ENCODE assay signal across 8 cellular contexts in genomic region chr1:113874017-113874879, GRCh38. TPM values are rescaled to one million over a fixed set of nuclear protein-coding genes. Genes with fewer than 3 reads are reported as not detected.
DNase-seq lines count a peak whose midpoint lies in the region; ATAC-seq, FAIRE-seq and TF ChIP-seq lines count a peak whose summit lies in the region.

No MANE protein-coding gene starts in this region.

- H3K4me3 ChIP-seq in BLaER1 treated with 17β-estradiol and CSF1 and Interleukin-3, amounts not matched to agents 10 nM and 100 nM = peak overlapping the region in 6 of 10 experiments; percentile 3 to 52 (median 22); a peak in 6 of 20 replicates
- H3K4me3 ChIP-seq in K562 = no peak overlapping the region

- peak; percentile 76 for DNase-seq in NCI-H226
- peak; percentile 31 to 70 (median 52) for DNase-seq in K562 (ENCODE audit: extremely low read depth in 1 of 4, low spot score in 3 of 4)
- DNase-seq in NCI-H2196 treated with DMSO at 0.1 percent for 48 hours (lab: John Stamatoyannopoulos, UW; ENCODE audit: unreplicated experiment) = no peak
- DNase-seq in OCI-M2 (lab: John Stamatoyannopoulos, UW; ENCODE audit: unreplicated experiment) = no peak
- DNase-seq in posterior vena cava (ENCODE audit: low spot score) = no peak

- peak overlapping the region; percentile 45 to 83 (median 76); a peak in 21 of 22 replicates for H3K27ac ChIP-seq in BLaER1 treated with 17β-estradiol and CSF1 and Interleukin-3, amounts not matched to agents 10 nM and 100 nM
- H3K27ac ChIP-seq in K562 (ENCODE audit: extremely low read depth, low read depth, low read length) = peak overlapping the region; percentile 15; the same call in 1 of the 3 replicates

- H3K4me2 ChIP-seq in BLaER1 treated with 17β-estradiol and CSF1 and Interleukin-3, amounts not matched to agents 10 nM and 100 nM = peak overlapping the region; percentile 58 to 89 (median 69)
- H3K4me2 ChIP-seq in K562 (ENCODE audit: insufficient read depth, low read length) = no peak overlapping the region

- peak overlapping the region in 10 of 11 experiments; percentile 18 to 69 (median 56); a peak in 18 of 22 replicates for H3K9ac ChIP-seq in BLaER1 treated with 17β-estradiol and CSF1 and Interleukin-3, amounts not matched to agents 10 nM and 100 nM
- H3K9ac ChIP-seq in K562 (ENCODE audit: insufficient read depth in 1 of 2, low read depth in 2 of 2, low read length in 2 of 2) = no peak overlapping the region

- H3K79me2 ChIP-seq in K562 (ENCODE audit: control insufficient read depth, insufficient read depth, low read length) = no peaks in the 10 kb centered on the region

- H3K27me3 Mint-ChIP-seq in stimulated activated memory B cell treated with anti-CD40 and anti-IgM and Interleukin-4, amounts not matched to agents 10 μg/mL and 1 μg/mL and 100 μg/mL, for 72 hours = no peaks in the 10 kb centered on the region

- intact Hi-C loops in K562 (cut with micrococcal nuclease) = loop anchor here (1.0 kb wide), 1 partner anchor 31 kb away; the partner anchor contains the start of gene DCLRE1B
- intact Hi-C loops in posterior vena cava (cut with DNase I) = no loop called here

- TF ChIP-seq CTCF in K562 (IDR thresholded peaks at IDR 0.05 in 2 of 3, conservative IDR thresholded peaks at IDR 0.05 in 1 of 3; ENCODE audit: insufficient read depth in 2 of 3, low read depth in 1 of 3, low read length in 3 of 3) = peak; percentile 61 to 69 (median 68)

- no peaks in the 10 kb centered on the region for H3K36me3 Mint-ChIP-seq in stimulated activated memory B cell treated with anti-CD40 and anti-IgM and Interleukin-4, amounts not matched to agents 10 μg/mL and 1 μg/mL and 100 μg/mL, for 72 hours

- H3K4me1 Mint-ChIP-seq in stimulated activated memory B cell treated with anti-CD40 and anti-IgM and Interleukin-4, amounts not matched to agents 10 μg/mL and 1 μg/mL and 100 μg/mL, for 72 hours = peaks cover 36% of the 10 kb centered on the region

- peak; percentile 37 to 38; a peak in 1 of 4 replicates for TF ChIP-seq RAD21 in K562 (CRISPR knock-in tag; conservative IDR thresholded peaks at IDR 0.05 in 1 of 2, IDR thresholded peaks at IDR 0.05 in 1 of 2)

- H3K4me1 ChIP-seq in BLaER1 treated with 17β-estradiol and CSF1 and Interleukin-3, amounts not matched to agents 10 nM and 100 nM = peaks cover 53 to 79% (median 69%) of the 10 kb centered on the region in 10 experiments
- H3K4me1 ChIP-seq in K562 (replicated peaks in 1 of 2; ENCODE audit: control insufficient read depth in 2 of 2, insufficient read depth in 2 of 2, low read length in 2 of 2) = peaks cover 0 to 32% of the 10 kb centered on the region in 2 experiments; a peak in 4 of 5 replicates

- no peak for TF ChIP-seq POLR2A in K562 (conservative IDR thresholded peaks at IDR 0.05)

- no peaks in the 10 kb centered on the region for H4K20me1 ChIP-seq in BLaER1 treated with 17β-estradiol and CSF1 and Interleukin-3, amounts not matched to agents 10 nM and 100 nM
- H4K20me1 ChIP-seq in K562 (replicated peaks; ENCODE audit: control insufficient read depth, insufficient read depth, low read length) = no peaks in the 10 kb centered on the region

- 9% methylated on average over 1 of the region's 1 CpG for WGBS in K562 (ENCODE audit: insufficient coverage, low coverage, missing lambda C conversion rate)

- H3K36me3 ChIP-seq in BLaER1 treated with 17β-estradiol and CSF1 and Interleukin-3, amounts not matched to agents 10 nM and 100 nM = no peaks in the 10 kb centered on the region
- H3K36me3 ChIP-seq in K562 (ENCODE audit: control insufficient read depth, insufficient read depth, low read length) = no peaks in the 10 kb centered on the region

- H3K9me1 ChIP-seq in K562 (ENCODE audit: control insufficient read depth, insufficient read depth, low read length) = no peaks in the 10 kb centered on the region

- POLR2A ChIA-PET in K562 (lab: Yijun Ruan, JAX) = interaction anchor here (1.0 to 1.2 kb wide), 2 partner anchors 14 to 19 kb away, joined by 3 to 4 read pairs; no protein-coding TSS in a partner anchor

- BruUV-seq in K562 (replicated peaks; lab: Mats Ljungman, UMichigan) = no TSS peak

- peak; percentile 77 for FAIRE-seq in K562 (lab: Jason Lieb, UNC)

- H2AFZ ChIP-seq in K562 (ENCODE audit: low read depth, low read length) = peak overlapping the region; percentile 70

- peak; percentile 34; the same call in 1 of the 2 replicates for TF ChIP-seq EP300 in K562 (IDR thresholded peaks at IDR 0.05; ENCODE audit: low read length)

- peak overlapping the region; percentile 50 for H3K27ac Mint-ChIP-seq in stimulated activated memory B cell treated with anti-CD40 and anti-IgM and Interleukin-4, amounts not matched to agents 10 μg/mL and 1 μg/mL and 100 μg/mL, for 72 hours

- H3K9me3 Mint-ChIP-seq in stimulated activated memory B cell treated with anti-CD40 and anti-IgM and Interleukin-4, amounts not matched to agents 10 μg/mL and 1 μg/mL and 100 μg/mL, for 72 hours = no peaks in the 10 kb centered on the region

- in situ Hi-C loops in K562 (cut with MboI) = no loop called here

- CTCF ChIA-PET in K562 (lab: Yijun Ruan, JAX; ENCODE audit: low intra/inter-chr PET ratio) = interaction anchor here (0.6 kb wide), 1 partner anchor 1073 kb away, joined by 3 read pairs; no protein-coding TSS in a partner anchor

- H3K4me3 Mint-ChIP-seq in stimulated activated memory B cell treated with anti-CD40 and anti-IgM and Interleukin-4, amounts not matched to agents 10 μg/mL and 1 μg/mL and 100 μg/mL, for 72 hours = no peak overlapping the region

- peak; percentile 47 for ATAC-seq in GM19351 (IDR thresholded peaks at IDR 0.05; ENCODE audit: unreplicated experiment)
- peak; percentile 88 for ATAC-seq in K562
- peak; percentile 69 for ATAC-seq in stimulated activated memory B cell treated with anti-CD40 and anti-IgM and Interleukin-4, amounts not matched to agents 10 μg/mL and 1 μg/mL and 100 μg/mL, for 72 hours

- 0 out of 22 replicates have a peak, but pooled peaks cover 0 to under 1% (median 0%) of the 10 kb centered on the region in 11 experiments for H3K9me3 ChIP-seq in BLaER1 treated with 17β-estradiol and CSF1 and Interleukin-3, amounts not matched to agents 10 nM and 100 nM (replicated peaks in 1 of 11)
- no peaks in the 10 kb centered on the region for H3K9me3 ChIP-seq in K562 (replicated peaks; ENCODE audit: control insufficient read depth, insufficient read depth, low read depth, low read length)

- H3K27me3 ChIP-seq in BLaER1 treated with 17β-estradiol and CSF1 and Interleukin-3, amounts not matched to agents 10 nM and 100 nM = no peaks in the 10 kb centered on the region
- no peaks in the 10 kb centered on the region for H3K27me3 ChIP-seq in K562 (ENCODE audit: control insufficient read depth in 2 of 2, insufficient read depth in 2 of 2, low read length in 2 of 2)

RNA-seq across cellular contexts. Expression of gene PTPN22, which starts 2.7 kb away (rescaled TPM):
- total RNA-seq in K562 (2011; cell fraction: chromatin; rRNA removed; ENCODE audit: low replicate concordance) = 0.53 and 0.81 TPM in 2 replicates
- total RNA-seq in K562 (2011; cell fraction: nucleolus; rRNA removed) = 0.17 and 0.79 TPM in 2 replicates
- 0.46 and 1.9 TPM in 2 replicates for total RNA-seq in K562 (2011; cell fraction: nucleoplasm; rRNA removed)
- total RNA-seq in K562 (2014; rRNA removed) (0.82 and 1.3 TPM in 2 replicates), K562 (2014; rRNA removed; fragmentation: Illumina TruSeq; extraction: Trizol) (1.9 and 2.0 TPM in 2 replicates), K562 (2015; rRNA removed; fragmentation: Illumina TruSeq; extraction: Trizol) (4.6 and 5.3 TPM in 2 replicates), K562 (2021) (1.0 and 1.3 TPM in 2 replicates), posterior vena cava (1 to 10 TPM; 3.9 to 4.6 TPM)
- polyA plus RNA-seq in K562 (2011; rRNA removed) (0.45 and 0.76 TPM in 2 replicates), K562 (2014; fragmentation: Illumina TruSeq; extraction: Trizol) (1.9 and 2.3 TPM in 2 replicates), K562 (2014; fragmentation: Nextera tagmentation; extraction: Ambion mirVana) (1 to 10 TPM; 1.1 to 1.6 TPM), K562 (2014; rRNA removed) (0.95 and 1.4 TPM in 2 replicates)
- 0.09 and 0.47 TPM in 2 replicates for polyA plus RNA-seq in K562 (2011; cell fraction: cytosol; rRNA removed)
- polyA plus RNA-seq in K562 (2011; cell fraction: nucleus; rRNA removed) = 0.77 and 0.98 TPM in 2 replicates
- polyA plus RNA-seq in K562 (2012) = 2.5 and 7.6 TPM in 2 replicates
- 0.46 and 2.4 TPM in 2 replicates for polyA minus RNA-seq in K562 (2011; rRNA and poly(A)+ RNA removed)
- 0.64 TPM in 1 of 2 replicates, not detected in the other for polyA minus RNA-seq in K562 (2011; cell fraction: cytosol; rRNA and poly(A)+ RNA removed)
- polyA minus RNA-seq in K562 (2011; cell fraction: nucleus; rRNA and poly(A)+ RNA removed) = 0.81 and 2.4 TPM in 2 replicates

RNA-seq across cellular contexts. Expression of gene BCL2L15, which starts 13.1 kb away (rescaled TPM):
- 1.4 and 2.8 TPM in 2 replicates for total RNA-seq in K562 (2011; cell fraction: chromatin; rRNA removed; ENCODE audit: low replicate concordance)
- total RNA-seq in K562 (2011; cell fraction: nucleolus; rRNA removed) = 0.53 and 0.67 TPM in 2 replicates
- total RNA-seq in K562 (2011; cell fraction: nucleoplasm; rRNA removed) = 0.95 and 2.5 TPM in 2 replicates
- total RNA-seq in K562 (2014; rRNA removed) (0.09 and 0.12 TPM in 2 replicates), K562 (2014; rRNA removed; fragmentation: Illumina TruSeq; extraction: Trizol) (0.32 and 0.33 TPM in 2 replicates), K562 (2015; rRNA removed; fragmentation: Illumina TruSeq; extraction: Trizol) (0.19 and 0.36 TPM in 2 replicates), K562 (2021) (0.09 and 0.72 TPM in 2 replicates), posterior vena cava (under 1 TPM; 0.32 to 0.57 TPM)
- polyA plus RNA-seq in K562 (2011; rRNA removed) (0.25 and 0.74 TPM in 2 replicates), K562 (2014; fragmentation: Illumina TruSeq; extraction: Trizol) (0.06 and 0.26 TPM in 2 replicates), K562 (2014; fragmentation: Nextera tagmentation; extraction: Ambion mirVana) (under 1 TPM in 1 of 2 experiments, not detected in 1; 0.42 TPM), K562 (2014; rRNA removed) (0.32 and 0.78 TPM in 2 replicates)
- polyA plus RNA-seq in K562 (2011; cell fraction: cytosol; rRNA removed) = 0.10 and 0.15 TPM in 2 replicates
- polyA plus RNA-seq in K562 (2011; cell fraction: nucleus; rRNA removed) = 0.85 and 1.2 TPM in 2 replicates
- 0.20 and 0.43 TPM in 2 replicates for polyA plus RNA-seq in K562 (2012)
- 0.48 and 1.2 TPM in 2 replicates for polyA minus RNA-seq in K562 (2011; rRNA and poly(A)+ RNA removed)
- polyA minus RNA-seq in K562 (2011; cell fraction: cytosol; rRNA and poly(A)+ RNA removed) = not detected in 2 replicates
- 0.33 and 0.40 TPM in 2 replicates for polyA minus RNA-seq in K562 (2011; cell fraction: nucleus; rRNA and poly(A)+ RNA removed)

RNA-seq across cellular contexts. Expression of gene AP4B1, which starts 30.4 kb away (rescaled TPM):
- total RNA-seq in K562 (2011; cell fraction: chromatin; rRNA removed; ENCODE audit: low replicate concordance) = 103 and 194 TPM in 2 replicates
- 47.9 and 67.8 TPM in 2 replicates for total RNA-seq in K562 (2011; cell fraction: nucleolus; rRNA removed)
- 93.6 and 108 TPM in 2 replicates for total RNA-seq in K562 (2011; cell fraction: nucleoplasm; rRNA removed)
- 15.8 and 20.2 TPM in 2 replicates for total RNA-seq in K562 (2014; rRNA removed)
- total RNA-seq in K562 (2014; rRNA removed; fragmentation: Illumina TruSeq; extraction: Trizol) = 24.6 and 30.4 TPM in 2 replicates
- 21.2 and 21.7 TPM in 2 replicates for total RNA-seq in K562 (2015; rRNA removed; fragmentation: Illumina TruSeq; extraction: Trizol)
- 22.2 and 23.8 TPM in 2 replicates for total RNA-seq in K562 (2021)
- polyA plus RNA-seq in K562 (2011; rRNA removed) = 36.5 and 37.3 TPM in 2 replicates
- polyA plus RNA-seq in K562 (2011; cell fraction: cytosol; rRNA removed) = 11.8 and 29.3 TPM in 2 replicates
- 66.6 and 88.6 TPM in 2 replicates for polyA plus RNA-seq in K562 (2011; cell fraction: nucleus; rRNA removed)
- polyA plus RNA-seq in K562 (2012) = 19.7 and 20.1 TPM in 2 replicates
- polyA plus RNA-seq in K562 (2014; fragmentation: Illumina TruSeq; extraction: Trizol) = 26.7 and 28.5 TPM in 2 replicates
- polyA plus RNA-seq in K562 (2014; fragmentation: Nextera tagmentation; extraction: Ambion mirVana) = 10 to 100 TPM; 21.9 to 28.2 TPM
- 26.1 and 32.0 TPM in 2 replicates for polyA plus RNA-seq in K562 (2014; rRNA removed)
- polyA minus RNA-seq in K562 (2011; rRNA and poly(A)+ RNA removed) = 47.9 and 53.5 TPM in 2 replicates
- polyA minus RNA-seq in K562 (2011; cell fraction: cytosol; rRNA and poly(A)+ RNA removed) = 15.7 and 16.8 TPM in 2 replicates
- polyA minus RNA-seq in K562 (2011; cell fraction: nucleus; rRNA and poly(A)+ RNA removed) = 24.4 and 47.7 TPM in 2 replicates
- 10 to 100 TPM in 1 of 2 donors, 1 to 10 TPM in 1; 8.3 to 20.0 TPM for total RNA-seq in posterior vena cava

RNA-seq across cellular contexts. Expression of gene DCLRE1B, which starts 30.9 kb away (rescaled TPM):
- total RNA-seq in K562 (2011; cell fraction: chromatin; rRNA removed; ENCODE audit: low replicate concordance) = 9.0 and 11.8 TPM in 2 replicates
- total RNA-seq in K562 (2011; cell fraction: nucleolus; rRNA removed) = 8.8 and 8.9 TPM in 2 replicates
- 8.4 and 10.4 TPM in 2 replicates for total RNA-seq in K562 (2011; cell fraction: nucleoplasm; rRNA removed)
- total RNA-seq in K562 (2014; rRNA removed) (10.6 and 15.8 TPM in 2 replicates), K562 (2014; rRNA removed; fragmentation: Illumina TruSeq; extraction: Trizol) (17.2 and 19.2 TPM in 2 replicates), K562 (2015; rRNA removed; fragmentation: Illumina TruSeq; extraction: Trizol) (22.6 and 22.9 TPM in 2 replicates), K562 (2021) (22.8 and 23.7 TPM in 2 replicates), posterior vena cava (1 to 10 TPM; 5.3 to 5.5 TPM)
- polyA plus RNA-seq in K562 (2011; rRNA removed) (11.0 and 11.7 TPM in 2 replicates), K562 (2014; fragmentation: Illumina TruSeq; extraction: Trizol) (25.9 and 28.8 TPM in 2 replicates), K562 (2014; fragmentation: Nextera tagmentation; extraction: Ambion mirVana) (10 to 100 TPM; 12.4 to 22.2 TPM), K562 (2014; rRNA removed) (14.9 and 18.0 TPM in 2 replicates)
- polyA plus RNA-seq in K562 (2011; cell fraction: cytosol; rRNA removed) = 13.7 and 18.9 TPM in 2 replicates
- 6.8 and 10.7 TPM in 2 replicates for polyA plus RNA-seq in K562 (2011; cell fraction: nucleus; rRNA removed)
- polyA plus RNA-seq in K562 (2012) = 14.8 and 17.9 TPM in 2 replicates
- polyA minus RNA-seq in K562 (2011; rRNA and poly(A)+ RNA removed) = 14.5 and 14.7 TPM in 2 replicates
- polyA minus RNA-seq in K562 (2011; cell fraction: cytosol; rRNA and poly(A)+ RNA removed) = 10.4 and 16.3 TPM in 2 replicates
- 5.1 and 7.6 TPM in 2 replicates for polyA minus RNA-seq in K562 (2011; cell fraction: nucleus; rRNA and poly(A)+ RNA removed)

RNA-seq across cellular contexts. Expression of gene HIPK1, which starts 54.9 kb away (rescaled TPM):
- total RNA-seq in K562 (2011; cell fraction: chromatin; rRNA removed; ENCODE audit: low replicate concordance) = 87.8 and 103 TPM in 2 replicates
- 36.9 and 44.0 TPM in 2 replicates for total RNA-seq in K562 (2011; cell fraction: nucleolus; rRNA removed)
- total RNA-seq in K562 (2011; cell fraction: nucleoplasm; rRNA removed) = 51.7 and 52.1 TPM in 2 replicates
- 20.2 and 28.3 TPM in 2 replicates for total RNA-seq in K562 (2014; rRNA removed)
- total RNA-seq in K562 (2014; rRNA removed; fragmentation: Illumina TruSeq; extraction: Trizol) = 29.6 and 33.1 TPM in 2 replicates
- total RNA-seq in K562 (2015; rRNA removed; fragmentation: Illumina TruSeq; extraction: Trizol) = 28.6 and 29.6 TPM in 2 replicates
- 57.5 and 57.9 TPM in 2 replicates for total RNA-seq in K562 (2021)
- 56.1 and 66.4 TPM in 2 replicates for polyA plus RNA-seq in K562 (2011; rRNA removed)
- polyA plus RNA-seq in K562 (2011; cell fraction: cytosol; rRNA removed) = 61.3 and 67.9 TPM in 2 replicates
- polyA plus RNA-seq in K562 (2011; cell fraction: nucleus; rRNA removed) = 83.1 and 90.0 TPM in 2 replicates
- polyA plus RNA-seq in K562 (2012) = 26.4 and 28.7 TPM in 2 replicates
- 34.5 and 35.9 TPM in 2 replicates for polyA plus RNA-seq in K562 (2014; fragmentation: Illumina TruSeq; extraction: Trizol)
- polyA plus RNA-seq in K562 (2014; fragmentation: Nextera tagmentation; extraction: Ambion mirVana) = 10 to 100 TPM in 1 of 2 experiments, 1 to 10 TPM in 1; 10.0 to 10.9 TPM
- 21.3 and 21.9 TPM in 2 replicates for polyA plus RNA-seq in K562 (2014; rRNA removed)
- 157 and 177 TPM in 2 replicates for polyA minus RNA-seq in K562 (2011; rRNA and poly(A)+ RNA removed)
- 66.3 and 89.1 TPM in 2 replicates for polyA minus RNA-seq in K562 (2011; cell fraction: cytosol; rRNA and poly(A)+ RNA removed)
- 27.6 and 55.2 TPM in 2 replicates for polyA minus RNA-seq in K562 (2011; cell fraction: nucleus; rRNA and poly(A)+ RNA removed)
- total RNA-seq in posterior vena cava = 10 to 100 TPM; 68.9 to 78.9 TPM

Comparison
In these comparisons a context has a peak if more than half of its experiments do, and no peak if none do; other contexts are left out.
1. H3K9ac ChIP-seq: peak in BLaER1 treated with 17β-estradiol and CSF1 and Interleukin-3, amounts not matched to agents 10 nM and 100 nM (10 of 11); none in K562 (0 of 2).
2. DNase-seq: peak in NCI-H226 (single experiment) and K562 (4 of 4); none in NCI-H2196 treated with DMSO at 0.1 percent for 48 hours (single experiment), OCI-M2 (single experiment) and posterior vena cava (single experiment).
3. Peak in every context shown above with its lines, with median percentiles within 50 percentile points of each other: ATAC-seq.